24 cellular contexts compared by ENCODE assay signal in the genomic region with DNA sequence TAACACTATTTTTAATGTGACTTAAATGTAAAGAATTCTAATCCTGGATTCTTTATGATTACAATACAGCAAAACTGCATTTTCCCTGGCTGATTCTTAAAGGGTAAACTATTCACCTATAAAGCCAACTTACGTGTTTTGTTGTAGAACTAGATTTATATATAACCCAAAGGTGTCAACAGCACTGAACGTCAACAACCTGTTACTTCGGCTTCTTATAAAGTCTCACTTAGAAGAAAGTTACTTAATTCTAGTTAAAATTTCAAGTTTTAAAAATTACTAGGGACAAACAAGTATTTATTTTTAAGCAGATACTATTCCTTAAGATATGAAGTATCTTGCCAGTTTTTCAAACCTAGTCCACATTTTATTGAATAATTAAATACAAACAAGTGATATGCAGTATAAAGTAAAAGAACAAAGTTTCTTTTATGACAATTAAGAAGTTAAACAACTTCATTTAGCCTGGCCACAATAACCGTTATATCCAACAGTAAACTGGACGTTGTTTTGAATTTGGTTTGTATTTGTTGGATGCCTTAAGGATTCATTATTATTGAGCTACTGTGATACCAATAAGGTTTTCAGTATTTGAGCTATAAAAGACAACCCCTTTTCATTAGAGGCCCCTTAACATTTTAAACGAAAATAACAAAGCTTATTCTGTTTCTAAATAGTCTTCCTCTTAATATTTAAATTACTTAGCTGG.
A peak's percentile ranks its signal among the peaks of the same experiment; 100 is the strongest.
DNase-seq lines count a peak whose midpoint lies in the region; ATAC-seq, FAIRE-seq and TF ChIP-seq lines count a peak whose summit lies in the region.
"Had no signal": no experiment of that assay in that cellular context is flagged by ENCODE, and none has a peak within 500 bp of the region (broad histone marks: within the 10 kb centered on the region; RNA-seq: fewer than 3 reads in every experiment).

No MANE protein-coding gene starts in this region.

- ATAC-seq in GM19463 (IDR thresholded peaks at IDR 0.05; ENCODE audit: unreplicated experiment), result no peak
- ATAC-seq in activated naive CD4-positive, alpha-beta T cell treated with anti-CD3 and anti-CD28 coated beads, Interleukin-2, amount 50 U/mL, for 72 hours, result no peak
- ATAC-seq: activated CD4-positive, CD25-positive, alpha-beta regulatory T cell treated with anti-CD3 and anti-CD28 coated beads, Interleukin-2, amount 50 U/mL, for 24 hours; left lung had no signal

- peak overlapping the region; percentile 76 for H3K4me2 ChIP-seq in endothelial cell of umbilical vein (ENCODE audit: insufficient read depth, low read length)

- no peak for TF ChIP-seq POLR2A in endothelial cell of umbilical vein (IDR thresholded peaks at IDR 0.05; ENCODE audit: low read depth, low read length)

- CTCF ChIA-PET in endothelial cell of umbilical vein (lab: Charles Lee), result interaction anchor here (0.7 to 5.5 kb wide), 10 partner anchors 10 to 787 kb away, joined by 3 to 66 read pairs (median 8); a partner anchor contains a TSS
- CTCF ChIA-PET in RWPE1 (lab: Yijun Ruan, JAX), result interaction anchor here (0.6 to 1.3 kb wide), 3 partner anchors 10 to 293 kb away, joined by 3 to 5 read pairs (median 4); no protein-coding TSS in a partner anchor

- peaks cover 2% of the 10 kb centered on the region for H3K36me3 Mint-ChIP-seq in progenitor cell of endocrine pancreas (ENCODE audit: insufficient read depth)
- H3K36me3 Mint-ChIP-seq in activated naive CD4-positive, alpha-beta T cell treated with anti-CD3 and anti-CD28 coated beads, Interleukin-2, amount 50 U/mL, for 72 hours, result peaks cover 9 to 12% of the 10 kb centered on the region in 2 donors

- intact Hi-C loops in endothelial cell of umbilical vein (cut with micrococcal nuclease), result loop anchor here (1.0 to 5.0 kb wide), 3 partner anchors 482 to 768 kb away; a partner anchor contains a TSS

- H3K4me1 Mint-ChIP-seq in progenitor cell of endocrine pancreas (ENCODE audit: low read depth), result peaks cover 13% of the 10 kb centered on the region

- BruUV-seq in endothelial cell of umbilical vein (replicated peaks; lab: Mats Ljungman, UMichigan), result no TSS peak

- peak overlapping the region; percentile 70 to 91 (median 76) for H3K4me3 ChIP-seq in endothelial cell of umbilical vein (replicated peaks in 1 of 3; ENCODE audit: insufficient read depth in 1 of 3, low read depth in 1 of 3, low read length in 3 of 3)
- H3K4me3 ChIP-seq: MG63, SK-N-MC had no signal

- peaks cover 44% of the 10 kb centered on the region for H3K4me1 ChIP-seq in endothelial cell of umbilical vein (ENCODE audit: control insufficient read depth, extremely low read depth, insufficient read depth, low read length)
- H3K4me1 ChIP-seq: BE2C had no signal

- H3K27me3 Mint-ChIP-seq in progenitor cell of endocrine pancreas, result no peaks in the 10 kb centered on the region

- FAIRE-seq in endothelial cell of umbilical vein (lab: Jason Lieb, UNC), result no peak
- FAIRE-seq: bronchial epithelial cell, frontal cortex, GM12891 had no signal

- H3K27ac ChIP-seq in endothelial cell of umbilical vein (ENCODE audit: insufficient read depth, low read depth, low read length) (peak overlapping the region; percentile 38), RWPE1 (no peak overlapping the region)
- H3K27ac ChIP-seq: 22Rv1, Peyer's patch, SK-N-MC had no signal

- POLR2A ChIA-PET in endothelial cell of umbilical vein (lab: Charles Lee), result interaction anchor here (0.5 kb wide), 1 partner anchor 786 kb away, joined by 3 read pairs; no protein-coding TSS in a partner anchor
- POLR2A ChIA-PET in RWPE1 (lab: Yijun Ruan, JAX; ENCODE audit: low non-redundant PET), result interaction anchor here (0.5 kb wide), 1 partner anchor 26 kb away, joined by 3 read pairs; no protein-coding TSS in a partner anchor

- peak; percentile 78 for DNase-seq in DMS153 treated with DMSO at 0.1 percent for 48 hours (lab: John Stamatoyannopoulos, UW; ENCODE audit: unreplicated experiment)
- no peak for DNase-seq in DMS153 (lab: John Stamatoyannopoulos, UW)
- DNase-seq in NCI-H1417 treated with DMSO at 0.1 percent for 48 hours (lab: John Stamatoyannopoulos, UW), result peak; percentile 45
- peak; percentile 76 for DNase-seq in endothelial cell of umbilical vein (ENCODE audit: low read depth, low spot score)
- no peak for DNase-seq in progenitor cell of endocrine pancreas (ENCODE audit: low spot score, unreplicated experiment)
- DNase-seq in activated naive CD4-positive, alpha-beta T cell treated with anti-CD3 and anti-CD28 coated beads, Interleukin-2, amount 50 U/mL, for 72 hours (ENCODE audit: low spot score in 2 of 2), result no peak
- no peak for DNase-seq in RWPE1 (ENCODE audit: low spot score)
- DNase-seq: BE2C; GF-D8; left lung; MG63; NCI-H774; Peyer's patch; posterior cingulate gyrus; stimulated activated CD4-positive, alpha-beta T cell treated with anti-CD3 and anti-CD28 coated beads, Interleukin-4, amount 100 ng/mL, for 1 hour; T-helper 9 cell had no signal

- H3K79me2 ChIP-seq in endothelial cell of umbilical vein (ENCODE audit: control insufficient read depth, insufficient read depth, low read length), result no peaks in the 10 kb centered on the region

- no peaks in the 10 kb centered on the region for H3K9me1 ChIP-seq in endothelial cell of umbilical vein (replicated peaks; ENCODE audit: control insufficient read depth, extremely low read depth, insufficient read depth, low read length)

- dilution Hi-C loops in endothelial cell of umbilical vein (cut with MboI; ENCODE audit: extremely low pct_ligation_motif_present, low sequenced_read_pairs), result loop anchor here (10.0 kb wide), 2 partner anchors 480 to 790 kb away; a partner anchor contains a TSS

- peak overlapping the region; percentile 73 for H3K9ac ChIP-seq in endothelial cell of umbilical vein (replicated peaks; ENCODE audit: extremely low read depth, insufficient read depth, low read length)

- H3K9me3 Mint-ChIP-seq in progenitor cell of endocrine pancreas (ENCODE audit: low read depth), result no peaks in the 10 kb centered on the region
- no peaks in the 10 kb centered on the region for H3K9me3 Mint-ChIP-seq in activated naive CD4-positive, alpha-beta T cell treated with anti-CD3 and anti-CD28 coated beads, Interleukin-2, amount 50 U/mL, for 72 hours
- H3K9me3 Mint-ChIP-seq: activated T-helper 2 cell treated with anti-CD3 and anti-CD28 coated beads, Interferon-gamma antibody, Interleukin-2, Interleukin-4, amounts not matched to agents 10 μg/mL and 5 μg/mL and 100 μg/mL, durations not matched to agents 14 hours and 24 hours and 36 hours had no signal

- H4K20me1 ChIP-seq in endothelial cell of umbilical vein (replicated peaks; ENCODE audit: control insufficient read depth, extremely low read depth, insufficient read depth, low read length), result no peaks in the 10 kb centered on the region

- TF ChIP-seq CTCF in endothelial cell of umbilical vein (IDR thresholded peaks at IDR 0.05; ENCODE audit: extremely low read depth in 1 of 2, insufficient read depth in 1 of 2, low read depth in 1 of 2, low read length in 2 of 2), result no peak
- no peak for TF ChIP-seq CTCF in progenitor cell of endocrine pancreas (IDR thresholded peaks at IDR 0.05; ENCODE audit: unreplicated experiment)
- TF ChIP-seq CTCF in RWPE1 (conservative IDR thresholded peaks at IDR 0.05; ENCODE audit: low read depth), result no peak

- H2AFZ ChIP-seq in endothelial cell of umbilical vein (ENCODE audit: low read depth, low read length), result peak overlapping the region; percentile 53

- no peaks in the 10 kb centered on the region for H3K9me3 ChIP-seq in endothelial cell of umbilical vein (replicated peaks; ENCODE audit: control insufficient read depth, insufficient read depth, low read length)
- H3K9me3 ChIP-seq: left lung, MG63, Peyer's patch had no signal

- H3K27me3 ChIP-seq in endothelial cell of umbilical vein (ENCODE audit: control insufficient read depth in 2 of 2, insufficient read depth in 2 of 2, low read length in 2 of 2), result no peaks in the 10 kb centered on the region

- peak overlapping the region; percentile 18 for H3K4me3 Mint-ChIP-seq in progenitor cell of endocrine pancreas (ENCODE audit: low read depth)

- H3K27ac Mint-ChIP-seq in progenitor cell of endocrine pancreas, result no peak overlapping the region
- H3K27ac Mint-ChIP-seq in activated naive CD4-positive, alpha-beta T cell treated with anti-CD3 and anti-CD28 coated beads, Interleukin-2, amount 50 U/mL, for 72 hours, result no peak overlapping the region
- H3K27ac Mint-ChIP-seq: activated T-helper 2 cell treated with anti-CD3 and anti-CD28 coated beads, Interferon-gamma antibody, Interleukin-2, Interleukin-4, amounts not matched to agents 10 μg/mL and 5 μg/mL and 100 μg/mL, durations not matched to agents 14 hours and 24 hours and 36 hours had no signal

- H3K36me3 ChIP-seq in endothelial cell of umbilical vein (ENCODE audit: control insufficient read depth in 2 of 2, extremely low read depth in 1 of 2, insufficient read depth in 2 of 2, low read length in 2 of 2), result no peaks in the 10 kb centered on the region
- H3K36me3 ChIP-seq: BE2C, MG63, Peyer's patch had no signal

TF ChIP-seq in endothelial cell of umbilical vein, 7 proteins besides CTCF, POLR2A, EP300 and RAD21:
- no peak for TF ChIP-seq FOS (IDR thresholded peaks at IDR 0.05; ENCODE audit: borderline replicate concordance, insufficient read depth, low read length)
- no peak for TF ChIP-seq GATA2 (IDR thresholded peaks at IDR 0.05; ENCODE audit: insufficient read depth, insufficient read length, low read depth, low read length)
- TF ChIP-seq JUN (IDR thresholded peaks at IDR 0.05; ENCODE audit: borderline replicate concordance, insufficient read depth, insufficient read length, low read depth), result no peak
- TF ChIP-seq, protein P1, sequence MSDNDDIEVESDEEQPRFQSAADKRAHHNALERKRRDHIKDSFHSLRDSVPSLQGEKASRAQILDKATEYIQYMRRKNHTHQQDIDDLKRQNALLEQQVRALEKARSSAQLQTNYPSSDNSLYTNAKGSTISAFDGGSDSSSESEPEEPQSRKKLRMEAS (IDR thresholded peaks at IDR 0.05; ENCODE audit: insufficient read depth, insufficient read length), result no peak
- TF ChIP-seq EZH2 (IDR thresholded peaks at IDR 0.05; ENCODE audit: borderline replicate concordance, low read depth, low read length, severe bottlenecking), result no peak
- no peak for TF ChIP-seq MYC (IDR thresholded peaks at IDR 0.05; ENCODE audit: low read depth, low read length)
- TF ChIP-seq POLR2AphosphoS5 (IDR thresholded peaks at IDR 0.05; ENCODE audit: insufficient read depth, low read depth, low read length), result no peak

Comparison
In these comparisons a context has a peak if more than half of its experiments do, and no peak if none do; other contexts are left out.
1. DNase-seq: peak in DMS153 treated with DMSO at 0.1 percent for 48 hours (single experiment), NCI-H1417 treated with DMSO at 0.1 percent for 48 hours (single experiment) and endothelial cell of umbilical vein (single experiment); none in DMS153 (single experiment), progenitor cell of endocrine pancreas (single experiment), activated naive CD4-positive, alpha-beta T cell treated with anti-CD3 and anti-CD28 coated beads, Interleukin-2, amount 50 U/mL, for 72 hours (0 of 2) and RWPE1 (single experiment).